2 cellular contexts compared by ENCODE assay signal in genomic region chr17:81049973-81050551, GRCh38.
TF ChIP-seq lines count a peak whose summit lies in the region.

No MANE protein-coding gene starts in this region.

TF ChIP-seq in Ishikawa, 13 proteins besides CTCF, POLR2A, EP300 and RAD21 (continued from another document):
- TF ChIP-seq, protein P1, sequence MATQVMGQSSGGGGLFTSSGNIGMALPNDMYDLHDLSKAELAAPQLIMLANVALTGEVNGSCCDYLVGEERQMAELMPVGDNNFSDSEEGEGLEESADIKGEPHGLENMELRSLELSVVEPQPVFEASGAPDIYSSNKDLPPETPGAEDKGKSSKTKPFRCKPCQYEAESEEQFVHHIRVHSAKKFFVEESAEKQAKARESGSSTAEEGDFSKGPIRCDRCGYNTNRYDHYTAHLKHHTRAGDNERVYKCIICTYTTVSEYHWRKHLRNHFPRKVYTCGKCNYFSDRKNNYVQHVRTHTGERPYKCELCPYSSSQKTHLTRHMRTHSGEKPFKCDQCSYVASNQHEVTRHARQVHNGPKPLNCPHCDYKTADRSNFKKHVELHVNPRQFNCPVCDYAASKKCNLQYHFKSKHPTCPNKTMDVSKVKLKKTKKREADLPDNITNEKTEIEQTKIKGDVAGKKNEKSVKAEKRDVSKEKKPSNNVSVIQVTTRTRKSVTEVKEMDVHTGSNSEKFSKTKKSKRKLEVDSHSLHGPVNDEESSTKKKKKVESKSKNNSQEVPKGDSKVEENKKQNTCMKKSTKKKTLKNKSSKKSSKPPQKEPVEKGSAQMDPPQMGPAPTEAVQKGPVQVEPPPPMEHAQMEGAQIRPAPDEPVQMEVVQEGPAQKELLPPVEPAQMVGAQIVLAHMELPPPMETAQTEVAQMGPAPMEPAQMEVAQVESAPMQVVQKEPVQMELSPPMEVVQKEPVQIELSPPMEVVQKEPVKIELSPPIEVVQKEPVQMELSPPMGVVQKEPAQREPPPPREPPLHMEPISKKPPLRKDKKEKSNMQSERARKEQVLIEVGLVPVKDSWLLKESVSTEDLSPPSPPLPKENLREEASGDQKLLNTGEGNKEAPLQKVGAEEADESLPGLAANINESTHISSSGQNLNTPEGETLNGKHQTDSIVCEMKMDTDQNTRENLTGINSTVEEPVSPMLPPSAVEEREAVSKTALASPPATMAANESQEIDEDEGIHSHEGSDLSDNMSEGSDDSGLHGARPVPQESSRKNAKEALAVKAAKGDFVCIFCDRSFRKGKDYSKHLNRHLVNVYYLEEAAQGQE (IDR thresholded peaks at IDR 0.05; ENCODE audit: low read depth), result no peak
- TF ChIP-seq NFIC (IDR thresholded peaks at IDR 0.05), result 0 out of 2 replicates have a peak, but pooled peaks have one; percentile 37
- peak; percentile 88 for TF ChIP-seq YY1 (IDR thresholded peaks at IDR 0.05; ENCODE audit: low read depth)
- peak; percentile 95 for TF ChIP-seq TCF12 (IDR thresholded peaks at IDR 0.05; ENCODE audit: low read depth)
- no peak for TF ChIP-seq CEBPB (IDR thresholded peaks at IDR 0.05)
- TF ChIP-seq, protein P2, sequence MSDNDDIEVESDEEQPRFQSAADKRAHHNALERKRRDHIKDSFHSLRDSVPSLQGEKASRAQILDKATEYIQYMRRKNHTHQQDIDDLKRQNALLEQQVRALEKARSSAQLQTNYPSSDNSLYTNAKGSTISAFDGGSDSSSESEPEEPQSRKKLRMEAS (IDR thresholded peaks at IDR 0.05), result peak; percentile 78
- peak; percentile 28; the same call in 1 of the 2 replicates for TF ChIP-seq USF1 (IDR thresholded peaks at IDR 0.05)
- TF ChIP-seq ZBTB7A (IDR thresholded peaks at IDR 0.05; ENCODE audit: low read depth), result peak; percentile 76; the same call in 1 of the 2 replicates
- TF ChIP-seq CREB1 (IDR thresholded peaks at IDR 0.05; ENCODE audit: low read depth), result 0 out of 2 replicates have a peak, but pooled peaks have one; percentile 19
- TF ChIP-seq FOXM1 (IDR thresholded peaks at IDR 0.05; ENCODE audit: borderline replicate concordance, low read depth), result no peak; the same call in 1 of the 2 replicates
- peak; percentile 96 for TF ChIP-seq TEAD4 (IDR thresholded peaks at IDR 0.05)
- TF ChIP-seq EGR1 (IDR thresholded peaks at IDR 0.05), result no peak

TF ChIP-seq in GM12878, 131 proteins besides CTCF, POLR2A, EP300 and RAD21 (continued from another document):
- TF ChIP-seq RELB (IDR thresholded peaks at IDR 0.05; ENCODE audit: low read depth), result peak; percentile 45; the same call in 1 of the 2 replicates
- no peak for TF ChIP-seq SREBF2 (IDR thresholded peaks at IDR 0.05; ENCODE audit: low read length)
- TF ChIP-seq GATAD2B (conservative IDR thresholded peaks at IDR 0.05; ENCODE audit: low read depth), result peak; percentile 89
- TF ChIP-seq RUNX3 (IDR thresholded peaks at IDR 0.05; ENCODE audit: low read length), result 0 out of 2 replicates have a peak, but pooled peaks have one; percentile 13
- TF ChIP-seq ZNF217 (IDR thresholded peaks at IDR 0.05), result no peak
- no peak for TF ChIP-seq NRF1 (conservative IDR thresholded peaks at IDR 0.05; ENCODE audit: low read depth, low read length)
- peak; percentile 79; the same call in 1 of the 2 replicates for TF ChIP-seq TCF12 (IDR thresholded peaks at IDR 0.05; ENCODE audit: low read depth, low read length)
- 0 out of 2 replicates have a peak, but pooled peaks have one; percentile 37 for TF ChIP-seq NBN (IDR thresholded peaks at IDR 0.05)
- no peak for TF ChIP-seq EZH2 (IDR thresholded peaks at IDR 0.05; ENCODE audit: borderline replicate concordance, control insufficient read depth, low read depth, low read length)
- no peak for TF ChIP-seq ZBED1 (IDR thresholded peaks at IDR 0.05; ENCODE audit: borderline replicate concordance)
- TF ChIP-seq IRF4 (IDR thresholded peaks at IDR 0.05; ENCODE audit: low read depth, low read length), result peak; percentile 60
- TF ChIP-seq CHD2 (IDR thresholded peaks at IDR 0.05; ENCODE audit: borderline replicate concordance, low read depth, low read length), result peak; percentile 60; the same call in 1 of the 2 replicates
- no peak for TF ChIP-seq HDGF (IDR thresholded peaks at IDR 0.05)
- no peak for TF ChIP-seq ZNF622 (IDR thresholded peaks at IDR 0.05)
- TF ChIP-seq IKZF2 (IDR thresholded peaks at IDR 0.05), result peak; percentile 80 to 86
- TF ChIP-seq TCF7 (IDR thresholded peaks at IDR 0.05; ENCODE audit: borderline replicate concordance), result no peak
- peak; percentile 81 for TF ChIP-seq NR2F1 (conservative IDR thresholded peaks at IDR 0.05)
- TF ChIP-seq SRF (IDR thresholded peaks at IDR 0.05; ENCODE audit: low read depth in 2 of 2, low read length in 2 of 2), result no peak
- peak; percentile 94 for TF ChIP-seq IKZF1 (conservative IDR thresholded peaks at IDR 0.05)
- peak; percentile 78 for TF ChIP-seq YY1 (IDR thresholded peaks at IDR 0.05; ENCODE audit: low read depth, low read length)
- TF ChIP-seq FOXK2 (IDR thresholded peaks at IDR 0.05), result no peak
- no peak for TF ChIP-seq EGR1 (IDR thresholded peaks at IDR 0.05; ENCODE audit: borderline replicate concordance in 1 of 2, low read depth in 2 of 2, low read length in 2 of 2)
- TF ChIP-seq SPI1 (IDR thresholded peaks at IDR 0.05; ENCODE audit: borderline replicate concordance, insufficient read depth, low read depth, low read length), result peak; percentile 90
- peak; percentile 20 for TF ChIP-seq SP1 (IDR thresholded peaks at IDR 0.05; ENCODE audit: low read depth, low read length)
- TF ChIP-seq BMI1 (IDR thresholded peaks at IDR 0.05; ENCODE audit: borderline replicate concordance), result peak; percentile 40; the same call in 1 of the 2 replicates
- no peak for TF ChIP-seq POU2F2 (IDR thresholded peaks at IDR 0.05; ENCODE audit: borderline replicate concordance, low read depth, low read length)
- TF ChIP-seq ATF7 (IDR thresholded peaks at IDR 0.05; ENCODE audit: low read depth), result peak; percentile 64
- TF ChIP-seq ZNF207 (IDR thresholded peaks at IDR 0.05; ENCODE audit: borderline replicate concordance), result 0 out of 2 replicates have a peak, but pooled peaks have one; percentile 2
- TF ChIP-seq BCL11A (IDR thresholded peaks at IDR 0.05; ENCODE audit: low read depth, low read length), result peak; percentile 50; the same call in 1 of the 2 replicates
- no peak for TF ChIP-seq ZNF274 (IDR thresholded peaks at IDR 0.05; ENCODE audit: insufficient read depth, insufficient read length)
- no peak for TF ChIP-seq ESRRA (IDR thresholded peaks at IDR 0.05; ENCODE audit: low read length)
- TF ChIP-seq ASH2L (IDR thresholded peaks at IDR 0.05; ENCODE audit: borderline replicate concordance, low read depth), result no peak
- TF ChIP-seq NKRF (conservative IDR thresholded peaks at IDR 0.05), result 0 out of 2 replicates have a peak, but pooled peaks have one; percentile 34
- TF ChIP-seq DPF2 (IDR thresholded peaks at IDR 0.05), result peak; percentile 99
- TF ChIP-seq, protein P3, sequence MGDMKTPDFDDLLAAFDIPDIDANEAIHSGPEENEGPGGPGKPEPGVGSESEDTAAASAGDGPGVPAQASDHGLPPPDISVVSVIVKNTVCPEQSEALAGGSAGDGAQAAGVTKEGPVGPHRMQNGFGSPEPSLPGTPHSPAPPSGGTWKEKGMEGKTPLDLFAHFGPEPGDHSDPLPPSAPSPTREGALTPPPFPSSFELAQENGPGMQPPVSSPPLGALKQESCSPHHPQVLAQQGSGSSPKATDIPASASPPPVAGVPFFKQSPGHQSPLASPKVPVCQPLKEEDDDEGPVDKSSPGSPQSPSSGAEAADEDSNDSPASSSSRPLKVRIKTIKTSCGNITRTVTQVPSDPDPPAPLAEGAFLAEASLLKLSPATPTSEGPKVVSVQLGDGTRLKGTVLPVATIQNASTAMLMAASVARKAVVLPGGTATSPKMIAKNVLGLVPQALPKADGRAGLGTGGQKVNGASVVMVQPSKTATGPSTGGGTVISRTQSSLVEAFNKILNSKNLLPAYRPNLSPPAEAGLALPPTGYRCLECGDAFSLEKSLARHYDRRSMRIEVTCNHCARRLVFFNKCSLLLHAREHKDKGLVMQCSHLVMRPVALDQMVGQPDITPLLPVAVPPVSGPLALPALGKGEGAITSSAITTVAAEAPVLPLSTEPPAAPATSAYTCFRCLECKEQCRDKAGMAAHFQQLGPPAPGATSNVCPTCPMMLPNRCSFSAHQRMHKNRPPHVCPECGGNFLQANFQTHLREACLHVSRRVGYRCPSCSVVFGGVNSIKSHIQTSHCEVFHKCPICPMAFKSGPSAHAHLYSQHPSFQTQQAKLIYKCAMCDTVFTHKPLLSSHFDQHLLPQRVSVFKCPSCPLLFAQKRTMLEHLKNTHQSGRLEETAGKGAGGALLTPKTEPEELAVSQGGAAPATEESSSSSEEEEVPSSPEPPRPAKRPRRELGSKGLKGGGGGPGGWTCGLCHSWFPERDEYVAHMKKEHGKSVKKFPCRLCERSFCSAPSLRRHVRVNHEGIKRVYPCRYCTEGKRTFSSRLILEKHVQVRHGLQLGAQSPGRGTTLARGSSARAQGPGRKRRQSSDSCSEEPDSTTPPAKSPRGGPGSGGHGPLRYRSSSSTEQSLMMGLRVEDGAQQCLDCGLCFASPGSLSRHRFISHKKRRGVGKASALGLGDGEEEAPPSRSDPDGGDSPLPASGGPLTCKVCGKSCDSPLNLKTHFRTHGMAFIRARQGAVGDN (IDR thresholded peaks at IDR 0.05), result peak; percentile 36; the same call in 1 of the 2 replicates
